ENCODE assay signal across 10 cellular contexts in genomic region chr9:124839612-124840299, GRCh38. TPM values are rescaled to one million over a fixed set of nuclear protein-coding genes. Genes with fewer than 3 reads are reported as not detected.
DNase-seq lines count a peak whose midpoint lies in the region; ATAC-seq and TF ChIP-seq lines count a peak whose summit lies in the region.
"Had no signal": no experiment of that assay in that cellular context is flagged by ENCODE, and none has a peak within 500 bp of the region (broad histone marks: within the 10 kb centered on the region; RNA-seq: fewer than 3 reads in every experiment).

No MANE protein-coding gene starts in this region.

- H3K18ac ChIP-seq in H9 (ENCODE audit: insufficient read length, low read depth, low read length) = peak overlapping the region; percentile 15

- no peak overlapping the region for H2BK20ac ChIP-seq in H9 (ENCODE audit: low read depth, low read length, poor library complexity, severe bottlenecking)

- no peak overlapping the region for H2AFZ ChIP-seq in H9 (ENCODE audit: low read length)

- H3K4me3 ChIP-seq in AG09309 (ENCODE audit: control insufficient read depth, low read depth, low read length) = no peak overlapping the region

- H3K23ac ChIP-seq in H9 (ENCODE audit: insufficient read length, low read depth, low read length) = no peak overlapping the region

- H4K20me1 ChIP-seq in H9 (ENCODE audit: control insufficient read depth, insufficient read depth, insufficient read length) = no peaks in the 10 kb centered on the region

- DNase-seq in AG09309 (ENCODE audit: low read depth) (no peak), H9 (peak; percentile 79), activated B cell treated with CpG ODN at 0.5 μM for 24 hours (no peak), left kidney (ENCODE audit: low read depth, low spot score) (peak; percentile 66), NCI-H2107 treated with DMSO at 0.1 percent for 48 hours (lab: John Stamatoyannopoulos, UW; ENCODE audit: unreplicated experiment) (no peak), hepatic stellate cell (ENCODE audit: low spot score) (no peak)
- DNase-seq in CD4-positive, alpha-beta T cell = no peak
- DNase-seq: NCI-H187 had no signal

- H3K27me3 Mint-ChIP-seq in H9 (ENCODE audit: low read depth) = no peaks in the 10 kb centered on the region
- H3K27me3 Mint-ChIP-seq in activated B cell treated with CpG ODN at 0.5 μM for 24 hours = peaks cover 13% of the 10 kb centered on the region
- peaks cover 41% of the 10 kb centered on the region for H3K27me3 Mint-ChIP-seq in CD4-positive, alpha-beta T cell

- H2BK5ac ChIP-seq in H9 (ENCODE audit: insufficient read length, low read length) = no peak overlapping the region

- H3K9ac ChIP-seq in H9 (ENCODE audit: extremely low read depth, insufficient read length, low read length) = no peak overlapping the region

- H3K36me3 Mint-ChIP-seq in H9 (ENCODE audit: insufficient read depth in 1 of 3, low read depth in 3 of 3) = no peaks in the 10 kb centered on the region; a peak in 1 of 7 replicates
- no peaks in the 10 kb centered on the region for H3K36me3 Mint-ChIP-seq in activated B cell treated with CpG ODN at 0.5 μM for 24 hours (ENCODE audit: low read depth)
- no peaks in the 10 kb centered on the region for H3K36me3 Mint-ChIP-seq in CD4-positive, alpha-beta T cell (ENCODE audit: low read depth)

- H3K4me1 ChIP-seq in H9 (ENCODE audit: insufficient read depth, low read length) = no peaks in the 10 kb centered on the region

- no peaks in the 10 kb centered on the region for H3K79me1 ChIP-seq in H9 (ENCODE audit: insufficient read depth, low read depth, low read length, poor library complexity, severe bottlenecking)

- H3K4me2 ChIP-seq in H9 (ENCODE audit: insufficient read depth, insufficient read length, low read length) = no peak overlapping the region

- H3K4me1 Mint-ChIP-seq in H9 (peaks cover 2 to 16% of the 10 kb centered on the region in 2 experiments; a peak in 2 of 4 replicates), activated B cell treated with CpG ODN at 0.5 μM for 24 hours (no peaks in the 10 kb centered on the region)
- H3K4me1 Mint-ChIP-seq in CD4-positive, alpha-beta T cell (ENCODE audit: low read depth) = no peaks in the 10 kb centered on the region

- H2BK15ac ChIP-seq in H9 (ENCODE audit: low read depth, low read length) = no peak overlapping the region

- peak; percentile 31 for ATAC-seq in activated B cell treated with CpG ODN at 0.5 μM for 24 hours (ENCODE audit: low read depth)
- ATAC-seq in CD4-positive, alpha-beta T cell (ENCODE audit: poor library complexity) = no peak
- no peak for ATAC-seq in HG02798 (IDR thresholded peaks at IDR 0.05; ENCODE audit: poor library complexity, unreplicated experiment)

- H3K27ac Mint-ChIP-seq in H9 = peak overlapping the region in 1 of 3 experiments; percentile 91; a peak in 1 of 7 replicates
- H3K27ac Mint-ChIP-seq in activated B cell treated with CpG ODN at 0.5 μM for 24 hours = no peak overlapping the region
- no peak overlapping the region for H3K27ac Mint-ChIP-seq in CD4-positive, alpha-beta T cell

- H3K23me2 ChIP-seq in H9 (ENCODE audit: insufficient read length, low read depth, low read length, poor library complexity, severe bottlenecking) = no peaks in the 10 kb centered on the region

- H3K27ac ChIP-seq in H9 (ENCODE audit: insufficient read length, low read depth, low read length) = no peak overlapping the region
- H3K27ac ChIP-seq in CD4-positive, alpha-beta T cell (ENCODE audit: low read depth, low read length) = no peak overlapping the region

- CTCF ChIA-PET in activated B cell treated with CpG ODN at 0.5 μM for 24 hours (lab: Charles Lee) = interaction anchor here (1.1 to 1.4 kb wide), 5 partner anchors 10 to 223 kb away, joined by 3 to 4 read pairs (median 3); partner anchors contain the start of gene WDR38
- CTCF ChIA-PET in CD4-positive, alpha-beta T cell (lab: Charles Lee) = interaction anchor here (1.4 to 2.9 kb wide), 2 partner anchors 13 to 17 kb away, joined by 5 to 16 read pairs; partner anchors contain the start of gene WDR38

- no peaks in the 10 kb centered on the region for H3K27me3 ChIP-seq in H9 (ENCODE audit: insufficient read depth, low read length)
- H3K27me3 ChIP-seq in CD4-positive, alpha-beta T cell (ENCODE audit: control insufficient read depth, insufficient read depth, low read length) = peaks cover 19% of the 10 kb centered on the region

- H3K4me3 Mint-ChIP-seq in H9 (peak overlapping the region in 1 of 2 experiments; percentile 27; a peak in 1 of 5 replicates), activated B cell treated with CpG ODN at 0.5 μM for 24 hours (no peak overlapping the region)
- no peak overlapping the region for H3K4me3 Mint-ChIP-seq in CD4-positive, alpha-beta T cell

- no peaks in the 10 kb centered on the region for H3K9me3 Mint-ChIP-seq in H9
- H3K9me3 Mint-ChIP-seq in activated B cell treated with CpG ODN at 0.5 μM for 24 hours = no peaks in the 10 kb centered on the region
- H3K9me3 Mint-ChIP-seq in CD4-positive, alpha-beta T cell = no peaks in the 10 kb centered on the region

- H4K8ac ChIP-seq in H9 (replicated peaks; ENCODE audit: insufficient read length, low read depth, low read length) = no peak overlapping the region

- H4K91ac ChIP-seq in H9 (ENCODE audit: insufficient read length, low read depth, low read length) = no peak overlapping the region

- no peak overlapping the region for H3K56ac ChIP-seq in H9 (ENCODE audit: insufficient read length, low read depth, low read length)

- WGBS in H9 (ENCODE audit: extremely low coverage, insufficient read length, low lambda C conversion rate) = no CpG with 5 or more reads among the region's 12 CpGs

- intact Hi-C loops in activated B cell treated with CpG ODN at 0.5 μM for 24 hours (cut with micrococcal nuclease) = loop anchor here (5.0 kb wide), 1 partner anchor 37 kb away; no protein-coding TSS in a partner anchor
- intact Hi-C loops in CD4-positive, alpha-beta T cell (cut with DNase I, micrococcal nuclease) = no loop called here

- H2BK120ac ChIP-seq in H9 (ENCODE audit: low read depth, low read length, poor library complexity, severe bottlenecking) = no peak overlapping the region

- H3K9me3 ChIP-seq in H9 (ENCODE audit: control insufficient read depth, low read depth, low read length) = no peaks in the 10 kb centered on the region
- no peaks in the 10 kb centered on the region for H3K9me3 ChIP-seq in CD4-positive, alpha-beta T cell (ENCODE audit: control insufficient read depth, low read length)

- no peak overlapping the region for H3K4ac ChIP-seq in H9 (ENCODE audit: low read depth, low read length)

- TF ChIP-seq CTCF in AG09309 (IDR thresholded peaks at IDR 0.05; ENCODE audit: control insufficient read depth, insufficient read depth, low read depth, low read length, missing control alignments) (peak; percentile 58), H9 (conservative IDR thresholded peaks at IDR 0.05) (peak; percentile 75), activated B cell treated with CpG ODN at 0.5 μM for 24 hours (IDR thresholded peaks at IDR 0.05) (no peak)
- TF ChIP-seq CTCF in CD4-positive, alpha-beta T cell (IDR thresholded peaks at IDR 0.05) = no peak

- no peak overlapping the region for H2AK5ac ChIP-seq in H9 (ENCODE audit: insufficient read length, low read length)

- H4K5ac ChIP-seq in H9 (ENCODE audit: insufficient read length, low read depth, low read length) = no peak overlapping the region

- H3K14ac ChIP-seq in H9 (ENCODE audit: insufficient read depth, low read length) = no peak overlapping the region; the same call in 1 of the 2 replicates

- POLR2A ChIA-PET in activated B cell treated with CpG ODN at 0.5 μM for 24 hours (lab: Charles Lee) = no interaction called here
- POLR2A ChIA-PET in CD4-positive, alpha-beta T cell (lab: Charles Lee) = no interaction called here

- no peak overlapping the region for H2BK12ac ChIP-seq in H9 (ENCODE audit: insufficient read length, low read depth, low read length)

- H3T11ph ChIP-seq in H9 (ENCODE audit: low read length) = no peak overlapping the region

- no peaks in the 10 kb centered on the region for H3K79me2 ChIP-seq in H9 (ENCODE audit: insufficient read depth, low read length)

RNA-seq across cellular contexts. Expression of gene WDR38, which starts 13.5 kb away (rescaled TPM):
- total RNA-seq in H9 (2021) (not detected in 2 replicates), activated B cell treated with CpG ODN at 0.5 μM for 24 hours (not detected in 2 replicates)
- not detected for total RNA-seq in CD4-positive, alpha-beta T cell
- total RNA-seq: subcutaneous adipose tissue had no signal

RNA-seq across cellular contexts. Expression of gene RPL35, which starts 22.0 kb away (rescaled TPM):
- total RNA-seq in H9 (2021) = 1,840 and 1,901 TPM in 2 replicates
- 2,037 and 2,426 TPM in 2 replicates for total RNA-seq in activated B cell treated with CpG ODN at 0.5 μM for 24 hours
- 1,000 to 10,000 TPM; 2,088 to 2,142 TPM for total RNA-seq in CD4-positive, alpha-beta T cell

RNA-seq across cellular contexts. Expression of gene ARPC5L, which starts 22.2 kb away (rescaled TPM):
- 67.7 and 68.9 TPM in 2 replicates for total RNA-seq in H9 (2021)
- total RNA-seq in activated B cell treated with CpG ODN at 0.5 μM for 24 hours = 91.5 and 93.1 TPM in 2 replicates
- total RNA-seq in CD4-positive, alpha-beta T cell = 10 to 100 TPM; 36.8 to 37.0 TPM

Comparison
In these comparisons a context has a peak if more than half of its experiments do, and no peak if none do; other contexts are left out.
1. DNase-seq: peak in H9 (single experiment) and left kidney (single experiment); none in AG09309 (single experiment), activated B cell treated with CpG ODN at 0.5 μM for 24 hours (single experiment), CD4-positive, alpha-beta T cell (0 of 10), NCI-H2107 treated with DMSO at 0.1 percent for 48 hours (single experiment) and hepatic stellate cell (single experiment).
2. CTCF ChIP-seq: peak in AG09309 (single experiment) and H9 (single experiment); none in activated B cell treated with CpG ODN at 0.5 μM for 24 hours (single experiment) and CD4-positive, alpha-beta T cell (single experiment).